18 cellular contexts compared by ENCODE assay signal in genomic region chr3:133283958-133284807, GRCh38.
A peak's percentile ranks its signal among the peaks of the same experiment; 100 is the strongest.
DNase-seq lines count a peak whose midpoint lies in the region; ATAC-seq and TF ChIP-seq lines count a peak whose summit lies in the region.
"Had no signal": no experiment of that assay in that cellular context is flagged by ENCODE, and none has a peak within 500 bp of the region (broad histone marks: within the 10 kb centered on the region; RNA-seq: fewer than 3 reads in every experiment).

No MANE protein-coding gene starts in this region.

- no peak for TF ChIP-seq EP300 in Ishikawa (IDR thresholded peaks at IDR 0.05; ENCODE audit: borderline replicate concordance)

- H3K27me3 Mint-ChIP-seq in memory B cell, result peaks cover 6% of the 10 kb centered on the region
- no peaks in the 10 kb centered on the region for H3K27me3 Mint-ChIP-seq in type B pancreatic cell

- no peaks in the 10 kb centered on the region for H3K36me3 Mint-ChIP-seq in memory B cell
- no peaks in the 10 kb centered on the region for H3K36me3 Mint-ChIP-seq in type B pancreatic cell

- no peaks in the 10 kb centered on the region for H3K9me3 Mint-ChIP-seq in memory B cell
- H3K9me3 Mint-ChIP-seq in type B pancreatic cell, result no peaks in the 10 kb centered on the region
- H3K9me3 Mint-ChIP-seq: activated CD4-positive, alpha-beta T cell treated with anti-CD3 and anti-CD28 coated beads, Interleukin-2, amount 10 ng/mL, durations not matched to agents 24 days and 14 days had no signal

- in situ Hi-C loops in GM13977 (cut with MboI; ENCODE audit: low pct_unique_long_range_greater_than_20kb, low sequenced_read_pairs, unreplicated experiment), result no loop called here

- ATAC-seq in memory B cell (ENCODE audit: low read depth), result peak; percentile 22
- ATAC-seq in GM21360 (IDR thresholded peaks at IDR 0.05; ENCODE audit: unreplicated experiment), result no peak
- ATAC-seq: left lobe of liver had no signal

- TF ChIP-seq RAD21 in Ishikawa (IDR thresholded peaks at IDR 0.05; ENCODE audit: low read depth), result peak; percentile 14; the same call in 1 of the 2 replicates

- no peak overlapping the region for H3K4me3 Mint-ChIP-seq in memory B cell
- no peak overlapping the region for H3K4me3 Mint-ChIP-seq in type B pancreatic cell
- H3K4me3 Mint-ChIP-seq: activated CD4-positive, alpha-beta T cell treated with anti-CD3 and anti-CD28 coated beads, Interleukin-2, amount 10 ng/mL, durations not matched to agents 24 days and 14 days had no signal

- H3K36me3 ChIP-seq in WERI-Rb-1, result no peaks in the 10 kb centered on the region
- H3K36me3 ChIP-seq: suprapubic skin had no signal

- peaks cover 2% of the 10 kb centered on the region for H3K9me3 ChIP-seq in WERI-Rb-1 (ENCODE audit: severe bottlenecking)
- H3K9me3 ChIP-seq: suprapubic skin had no signal

- H3K4me1 Mint-ChIP-seq in memory B cell, result no peaks in the 10 kb centered on the region
- no peaks in the 10 kb centered on the region for H3K4me1 Mint-ChIP-seq in type B pancreatic cell (ENCODE audit: unreplicated experiment)
- H3K4me1 Mint-ChIP-seq: activated CD4-positive, alpha-beta T cell treated with anti-CD3 and anti-CD28 coated beads, Interleukin-2, amount 10 ng/mL, durations not matched to agents 24 days and 14 days had no signal

- H3K4me3 ChIP-seq in WERI-Rb-1 (ENCODE audit: low read depth, low read length), result no peak overlapping the region
- H3K4me3 ChIP-seq: SK-N-MC, suprapubic skin had no signal

- DNase-seq in GM03348 (ENCODE audit: low spot score) (peak; percentile 21), WERI-Rb-1 (peak; percentile 20), memory B cell (ENCODE audit: low spot score in 2 of 2) (no peak), NCI-H1105 (lab: John Stamatoyannopoulos, UW) (no peak), type B pancreatic cell (ENCODE audit: extremely low spot score, unreplicated experiment) (no peak), GM13977 (ENCODE audit: low spot score) (no peak)
- DNase-seq: activated CD4-positive, alpha-beta T cell treated with anti-CD3 and anti-CD28 coated beads, Interleukin-2, amount 10 ng/mL, durations not matched to agents 24 days and 14 days; activated CD8-positive, alpha-beta memory T cell treated with anti-CD3 and anti-CD28 coated beads, Interleukin-2, amount 50 U/mL, for 4 hours; activated gamma-delta T cell treated with Interleukin-2 at 50 U/mL for 16 hours; hypothalamus; NCI-H1930; NCI-H510A; stimulated activated CD4-positive, alpha-beta T cell treated with anti-CD3 and anti-CD28 coated beads, Interleukin-2, amount 100 ng/mL, for 24 hours had no signal

- TF ChIP-seq CTCF in WERI-Rb-1 (IDR thresholded peaks at IDR 0.05; ENCODE audit: low read depth, low read length) (peak; percentile 35; the same call in 1 of the 2 replicates), type B pancreatic cell (conservative IDR thresholded peaks at IDR 0.05) (no peak), GM13977 (IDR thresholded peaks at IDR 0.05; ENCODE audit: extremely low read depth, insufficient read depth, missing control alignments) (no peak)

- no peaks in the 10 kb centered on the region for H3K27me3 ChIP-seq in WERI-Rb-1 (ENCODE audit: insufficient read depth, low read depth, severe bottlenecking)
- H3K27me3 ChIP-seq: suprapubic skin had no signal

- H3K27ac Mint-ChIP-seq in memory B cell (no peak overlapping the region), type B pancreatic cell (no peak overlapping the region)
- H3K27ac Mint-ChIP-seq: activated CD4-positive, alpha-beta T cell treated with anti-CD3 and anti-CD28 coated beads, Interleukin-2, amount 10 ng/mL, durations not matched to agents 24 days and 14 days had no signal

- no peak overlapping the region for H3K27ac ChIP-seq in WERI-Rb-1
- H3K27ac ChIP-seq: SK-N-MC, suprapubic skin had no signal

TF ChIP-seq in Ishikawa, 13 proteins besides CTCF, POLR2A, EP300 and RAD21:
- TF ChIP-seq CREB1 (IDR thresholded peaks at IDR 0.05; ENCODE audit: low read depth) (no peak), USF1 (IDR thresholded peaks at IDR 0.05) (no peak), TAF1 (IDR thresholded peaks at IDR 0.05; ENCODE audit: low read depth) (no peak), CEBPB (IDR thresholded peaks at IDR 0.05) (no peak), FOXM1 (IDR thresholded peaks at IDR 0.05; ENCODE audit: borderline replicate concordance, low read depth) (no peak), EGR1 (IDR thresholded peaks at IDR 0.05) (no peak), ZBTB7A (IDR thresholded peaks at IDR 0.05; ENCODE audit: low read depth) (no peak), NFIC (IDR thresholded peaks at IDR 0.05) (no peak), YY1 (IDR thresholded peaks at IDR 0.05; ENCODE audit: low read depth) (no peak)
- TF ChIP-seq, protein P1, sequence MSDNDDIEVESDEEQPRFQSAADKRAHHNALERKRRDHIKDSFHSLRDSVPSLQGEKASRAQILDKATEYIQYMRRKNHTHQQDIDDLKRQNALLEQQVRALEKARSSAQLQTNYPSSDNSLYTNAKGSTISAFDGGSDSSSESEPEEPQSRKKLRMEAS (IDR thresholded peaks at IDR 0.05), result no peak
- TF ChIP-seq, protein P2, sequence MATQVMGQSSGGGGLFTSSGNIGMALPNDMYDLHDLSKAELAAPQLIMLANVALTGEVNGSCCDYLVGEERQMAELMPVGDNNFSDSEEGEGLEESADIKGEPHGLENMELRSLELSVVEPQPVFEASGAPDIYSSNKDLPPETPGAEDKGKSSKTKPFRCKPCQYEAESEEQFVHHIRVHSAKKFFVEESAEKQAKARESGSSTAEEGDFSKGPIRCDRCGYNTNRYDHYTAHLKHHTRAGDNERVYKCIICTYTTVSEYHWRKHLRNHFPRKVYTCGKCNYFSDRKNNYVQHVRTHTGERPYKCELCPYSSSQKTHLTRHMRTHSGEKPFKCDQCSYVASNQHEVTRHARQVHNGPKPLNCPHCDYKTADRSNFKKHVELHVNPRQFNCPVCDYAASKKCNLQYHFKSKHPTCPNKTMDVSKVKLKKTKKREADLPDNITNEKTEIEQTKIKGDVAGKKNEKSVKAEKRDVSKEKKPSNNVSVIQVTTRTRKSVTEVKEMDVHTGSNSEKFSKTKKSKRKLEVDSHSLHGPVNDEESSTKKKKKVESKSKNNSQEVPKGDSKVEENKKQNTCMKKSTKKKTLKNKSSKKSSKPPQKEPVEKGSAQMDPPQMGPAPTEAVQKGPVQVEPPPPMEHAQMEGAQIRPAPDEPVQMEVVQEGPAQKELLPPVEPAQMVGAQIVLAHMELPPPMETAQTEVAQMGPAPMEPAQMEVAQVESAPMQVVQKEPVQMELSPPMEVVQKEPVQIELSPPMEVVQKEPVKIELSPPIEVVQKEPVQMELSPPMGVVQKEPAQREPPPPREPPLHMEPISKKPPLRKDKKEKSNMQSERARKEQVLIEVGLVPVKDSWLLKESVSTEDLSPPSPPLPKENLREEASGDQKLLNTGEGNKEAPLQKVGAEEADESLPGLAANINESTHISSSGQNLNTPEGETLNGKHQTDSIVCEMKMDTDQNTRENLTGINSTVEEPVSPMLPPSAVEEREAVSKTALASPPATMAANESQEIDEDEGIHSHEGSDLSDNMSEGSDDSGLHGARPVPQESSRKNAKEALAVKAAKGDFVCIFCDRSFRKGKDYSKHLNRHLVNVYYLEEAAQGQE (IDR thresholded peaks at IDR 0.05; ENCODE audit: low read depth), result no peak

Comparison
In these comparisons a context has a peak if more than half of its experiments do, and no peak if none do; other contexts are left out.
1. DNase-seq: peak in GM03348 (single experiment) and WERI-Rb-1 (single experiment); none in memory B cell (0 of 2), NCI-H1105 (single experiment), type B pancreatic cell (single experiment) and GM13977 (single experiment).